Comparison of ENCODE assay signal across 8 cellular contexts in the genomic region with DNA sequence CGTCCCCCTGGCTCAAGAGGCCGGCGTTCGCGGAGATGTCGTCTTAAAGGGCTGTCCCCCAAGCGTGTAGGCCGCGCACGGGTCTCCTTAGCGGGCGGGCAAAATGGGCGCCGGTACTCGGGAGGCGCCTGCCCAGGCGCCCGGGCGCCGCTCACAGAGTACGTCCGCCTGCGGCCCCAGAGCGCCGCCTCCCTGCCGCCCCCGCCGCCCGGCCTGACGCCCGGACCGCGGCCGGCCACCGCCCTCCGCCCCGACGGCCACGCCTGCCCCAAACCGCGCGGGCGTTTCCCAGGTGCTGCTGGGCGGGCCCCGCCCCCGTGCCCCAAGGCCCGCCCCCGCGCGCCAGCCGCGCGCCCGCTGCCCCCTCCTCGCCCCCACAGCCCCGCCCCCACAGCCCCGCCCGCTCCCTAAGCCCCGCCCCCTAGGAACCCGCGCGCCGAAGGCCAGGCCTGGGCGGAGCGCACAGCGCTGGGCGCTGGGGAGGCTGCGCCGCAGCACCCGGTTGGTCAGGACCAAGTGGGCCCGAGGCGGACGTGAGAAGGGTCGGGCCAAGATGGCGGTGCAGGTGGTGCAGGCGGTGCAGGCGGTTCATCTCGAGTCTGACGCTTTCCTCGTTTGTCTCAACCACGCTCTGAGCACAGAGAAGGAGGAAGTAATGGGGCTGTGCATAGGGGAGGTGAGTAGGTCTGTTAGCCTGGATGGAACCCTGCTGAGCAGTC. TPM values are rescaled to one million over a fixed set of nuclear protein-coding genes. Genes with fewer than 3 reads are reported as not detected.
DNase-seq lines count a peak whose midpoint lies in the region; ATAC-seq, FAIRE-seq and TF ChIP-seq lines count a peak whose summit lies in the region.

A gene (plus strand): TSS at position 534 of the 719 bp plus-strand sequence. CDS start 20 bp downstream, at position 554.
A gene with protein sequence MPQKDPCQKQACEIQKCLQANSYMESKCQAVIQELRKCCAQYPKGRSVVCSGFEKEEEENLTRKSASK (minus strand): TSS at position 162 of the 719 bp plus-strand sequence. CDS start 7,113 bp downstream, outside the sequence.
A gene with protein sequence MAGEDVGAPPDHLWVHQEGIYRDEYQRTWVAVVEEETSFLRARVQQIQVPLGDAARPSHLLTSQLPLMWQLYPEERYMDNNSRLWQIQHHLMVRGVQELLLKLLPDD (minus strand): TSS at position 162 of the 719 bp plus-strand sequence. CDS start 5,126 bp downstream, outside the sequence.

- peaks cover 4% of the 10 kb centered on the region for H3K4me1 ChIP-seq in keratinocyte (ENCODE audit: control insufficient read depth, extremely low read depth, insufficient read depth, low read length)

- H3K9ac ChIP-seq in keratinocyte (ENCODE audit: control insufficient read depth, extremely low read depth, insufficient read depth, low read length): peak within 1 kb of the TSS; percentile 88

- H3K79me2 ChIP-seq in keratinocyte (ENCODE audit: control insufficient read depth, insufficient read depth, low read length): peaks cover 28% of the 10 kb centered on the region

- DNase-seq in AG08395 (ENCODE audit: low spot score): peak; percentile 87
- DNase-seq in NCI-H226: peak; percentile 69
- peak; percentile 57 to 63 (median 61) for DNase-seq in activated CD4-positive, CD25-positive, alpha-beta regulatory T cell (lab: John Stamatoyannopoulos, UW)
- DNase-seq in central memory CD4-positive, alpha-beta T cell: peak; percentile 70
- DNase-seq in keratinocyte (ENCODE audit: low read depth, low spot score): peak; percentile 17
- DNase-seq in stimulated activated CD4-positive, alpha-beta T cell treated with anti-CD3 and anti-CD28 coated beads, Interleukin-12 subunit alpha, Interleukin-12 subunit beta, amount 100 ng/mL, for 48 hours (ENCODE audit: low read depth in 2 of 3, low spot score in 1 of 3): peak; percentile 53 to 72 (median 63)

- peak within 1 kb of the TSS; percentile 76 for H3K27ac ChIP-seq in keratinocyte (ENCODE audit: control insufficient read depth, insufficient read depth, low read length)

- peak; percentile 90 for ATAC-seq in GM18909 (IDR thresholded peaks at IDR 0.05; ENCODE audit: poor library complexity, unreplicated experiment)
- peak; percentile 87 for ATAC-seq in HG03139 (IDR thresholded peaks at IDR 0.05; ENCODE audit: unreplicated experiment)

- peak within 1 kb of the TSS; percentile 82 for H3K4me2 ChIP-seq in keratinocyte (ENCODE audit: control insufficient read depth, extremely low read depth, insufficient read depth, low read depth, low read length)

- peaks cover 0 to 4% of the 10 kb centered on the region in 2 experiments for H3K36me3 ChIP-seq in keratinocyte (ENCODE audit: control insufficient read depth in 2 of 2, extremely low read depth in 1 of 2, insufficient read depth in 2 of 2, low read length in 2 of 2)

- no peaks in the 10 kb centered on the region for H4K20me1 ChIP-seq in keratinocyte (ENCODE audit: control insufficient read depth, extremely low read depth, insufficient read depth, low read length)

- H3K4me3 ChIP-seq in keratinocyte (ENCODE audit: control insufficient read depth in 2 of 3, extremely low read depth in 1 of 3, insufficient read depth in 2 of 3, low read depth in 1 of 3, low read length in 3 of 3): peak within 1 kb of the TSS; percentile 53 to 85 (median 78)

- H3K9me1 ChIP-seq in keratinocyte (ENCODE audit: control insufficient read depth, extremely low read depth, insufficient read depth, low read length): no peaks in the 10 kb centered on the region

- FAIRE-seq in keratinocyte (lab: Jason Lieb, UNC): no peak

- TF ChIP-seq CTCF in keratinocyte (optimal IDR thresholded peaks at IDR 0.05 in 1 of 3, IDR thresholded peaks at IDR 0.05 in 1 of 3, conservative IDR thresholded peaks at IDR 0.05 in 1 of 3; ENCODE audit: extremely low read depth in 1 of 3, insufficient read depth in 2 of 3, low read length in 3 of 3): no peak

- dilution Hi-C loops in keratinocyte (cut with MboI; ENCODE audit: extremely low pct_ligation_motif_present, low sequenced_read_pairs): no loop called here

- H3K27me3 ChIP-seq in keratinocyte (ENCODE audit: control insufficient read depth, extremely low read depth, insufficient read depth, low read length): no peaks in the 10 kb centered on the region

- peak within 1 kb of the TSS; percentile 86 for H2AFZ ChIP-seq in keratinocyte (ENCODE audit: control insufficient read depth, low read length)

- no peaks in the 10 kb centered on the region for H3K9me3 ChIP-seq in keratinocyte (ENCODE audit: control insufficient read depth, low read depth, low read length)

RNA-seq across cellular contexts. Expression of the first gene that starts in this region (rescaled TPM):
- 18.5 to 25.5 TPM (median 24.8 TPM) in 3 replicates for polyA plus RNA-seq in keratinocyte
- 10.2 TPM for polyA plus RNA-seq in keratinocyte (2011; ENCODE audit: low read depth)
- 14.2 and 24.0 TPM in 2 replicates for polyA plus RNA-seq in keratinocyte (2011; cell fraction: cytosol; rRNA removed)
- polyA plus RNA-seq in keratinocyte (2011; cell fraction: nucleus; rRNA removed): 12.8 and 14.9 TPM in 2 replicates
- polyA plus RNA-seq in keratinocyte (2012; ENCODE audit: low replicate concordance): 9.8 and 21.9 TPM in 2 replicates
- 14.9 to 39.7 TPM (median 20.4 TPM) in 3 replicates for polyA minus RNA-seq in keratinocyte
- polyA minus RNA-seq in keratinocyte (2011; cell fraction: cytosol; rRNA and poly(A)+ RNA removed): 12.9 TPM
- polyA minus RNA-seq in keratinocyte (2011; cell fraction: nucleus; rRNA and poly(A)+ RNA removed): 9.0 and 16.1 TPM in 2 replicates

RNA-seq across cellular contexts. Expression of the second gene that starts in this region (rescaled TPM):
- polyA plus RNA-seq in keratinocyte: 9.1 to 10.1 TPM (median 9.8 TPM) in 3 replicates
- polyA plus RNA-seq in keratinocyte (2011; ENCODE audit: low read depth): 2.5 TPM
- 10.0 and 11.4 TPM in 2 replicates for polyA plus RNA-seq in keratinocyte (2011; cell fraction: cytosol; rRNA removed)
- polyA plus RNA-seq in keratinocyte (2011; cell fraction: nucleus; rRNA removed): 2.4 and 3.1 TPM in 2 replicates
- polyA plus RNA-seq in keratinocyte (2012; ENCODE audit: low replicate concordance): 6.3 and 9.1 TPM in 2 replicates
- 0.39 to 3.3 TPM (median 1.6 TPM) in 3 replicates for polyA minus RNA-seq in keratinocyte
- 3.1 TPM for polyA minus RNA-seq in keratinocyte (2011; cell fraction: cytosol; rRNA and poly(A)+ RNA removed)
- 1.0 and 1.2 TPM in 2 replicates for polyA minus RNA-seq in keratinocyte (2011; cell fraction: nucleus; rRNA and poly(A)+ RNA removed)

RNA-seq across cellular contexts. Expression of the third gene that starts in this region (rescaled TPM):
- 4.7 to 20.2 TPM (median 5.0 TPM) in 3 replicates for polyA plus RNA-seq in keratinocyte
- 19.1 TPM for polyA plus RNA-seq in keratinocyte (2011; ENCODE audit: low read depth)
- 12.2 and 24.1 TPM in 2 replicates for polyA plus RNA-seq in keratinocyte (2011; cell fraction: cytosol; rRNA removed)
- 4.0 and 6.5 TPM in 2 replicates for polyA plus RNA-seq in keratinocyte (2011; cell fraction: nucleus; rRNA removed)
- polyA plus RNA-seq in keratinocyte (2012; ENCODE audit: low replicate concordance): 14.6 and 14.8 TPM in 2 replicates
- 0.56 to 3.9 TPM (median 2.3 TPM) in 3 replicates for polyA minus RNA-seq in keratinocyte
- not detected for polyA minus RNA-seq in keratinocyte (2011; cell fraction: cytosol; rRNA and poly(A)+ RNA removed)
- 0.95 and 1.5 TPM in 2 replicates for polyA minus RNA-seq in keratinocyte (2011; cell fraction: nucleus; rRNA and poly(A)+ RNA removed)

Comparison
In these comparisons a context has a peak if more than half of its experiments do, and no peak if none do; other contexts are left out.
1. Peak in every context shown above with its lines: DNase-seq, ATAC-seq, H3K4me3 ChIP-seq and H3K27ac ChIP-seq.
2. DNase-seq: peak in every context shown above with its lines; median percentile 87 in AG08395; 70 in central memory CD4-positive, alpha-beta T cell; 69 in NCI-H226; 63 in stimulated activated CD4-positive, alpha-beta T cell treated with anti-CD3 and anti-CD28 coated beads, Interleukin-12 subunit alpha, Interleukin-12 subunit beta, amount 100 ng/mL, for 48 hours; 61 in activated CD4-positive, CD25-positive, alpha-beta regulatory T cell; 17 in keratinocyte.